In genomic region chrX:106201502-106202178, GRCh38 we compare ENCODE assay signal across 1 cellular context.
TF ChIP-seq lines count a peak whose summit lies in the region.

No MANE protein-coding gene starts in this region.

TF ChIP-seq in GM23338, 12 proteins besides CTCF, POLR2A, EP300 and RAD21 (continued from another document):
- no peak for TF ChIP-seq ZNF462 (CRISPR knock-in tag; IDR thresholded peaks at IDR 0.05)
- TF ChIP-seq REST (IDR thresholded peaks at IDR 0.05; ENCODE audit: unreplicated experiment) = no peak
- no peak for TF ChIP-seq POLR2AphosphoS5 (IDR thresholded peaks at IDR 0.05; ENCODE audit: low read depth)
